24 cellular contexts compared by ENCODE assay signal in genomic region chr20:35838213-35838612, GRCh38.
"Had no signal": no experiment of that assay in that cellular context is flagged by ENCODE, and none has a peak within 500 bp of the region (broad histone marks: within the 10 kb centered on the region; RNA-seq: fewer than 3 reads in every experiment).

No MANE protein-coding gene starts in this region.

- H3K27me3 ChIP-seq: left lung, neutrophil, ovary, tibial artery had no signal

- H3K27ac ChIP-seq: left lung, ovary, prostate gland, tibial artery had no signal

- H3K4me1 ChIP-seq: left lung, prostate gland, tibial artery had no signal

- ATAC-seq: activated CD4-positive, alpha-beta T cell treated with anti-CD3 and anti-CD28 coated beads for 36 hours; activated T-cell treated with anti-CD3 and anti-CD28 coated beads, Interleukin-2, amount 50 U/mL, for 4 hours; esophagus mucosa; left lung; naive thymus-derived CD8-positive, alpha-beta T cell; stimulated activated naive CD8-positive, alpha-beta T cell treated with anti-CD3 and anti-CD28 coated beads, Interleukin-15, Interleukin-2, amounts not matched to agents 100 U/mL and 50 U/mL, for 24 hours had no signal

- H3K27ac Mint-ChIP-seq: activated CD4-positive, alpha-beta T cell treated with anti-CD3 and anti-CD28 coated beads for 36 hours; activated naive CD4-positive, alpha-beta T cell treated with anti-CD3 and anti-CD28 coated beads, Interleukin-2, amount 10 ng/mL, durations not matched to agents 7 days and 5 days had no signal

- H3K36me3 ChIP-seq: ovary, prostate gland had no signal

- H3K4me3 Mint-ChIP-seq: activated B cell treated with CpG ODN at 0.5 μM for 24 hours; activated CD4-positive, alpha-beta T cell treated with anti-CD3 and anti-CD28 coated beads for 36 hours; activated naive CD4-positive, alpha-beta T cell treated with anti-CD3 and anti-CD28 coated beads, Interleukin-2, amount 10 ng/mL, durations not matched to agents 7 days and 5 days; activated T-cell treated with anti-CD3 and anti-CD28 coated beads, Interleukin-2, amount 50 U/mL, for 4 hours; naive thymus-derived CD8-positive, alpha-beta T cell had no signal

- DNase-seq: activated B cell treated with CpG ODN at 0.5 μM for 24 hours; activated CD4-positive, alpha-beta T cell treated with anti-CD3 and anti-CD28 coated beads for 36 hours; activated CD4-positive, alpha-beta T cell treated with anti-CD3 and anti-CD28 coated beads, Interleukin-2, amount 50 U/mL, for 4 hours; activated CD8-positive, alpha-beta memory T cell treated with anti-CD3 and anti-CD28 coated beads for 24 hours; activated CD8-positive, alpha-beta memory T cell treated with anti-CD3 and anti-CD28 coated beads, Interleukin-2, amount 50 U/mL, for 4 hours; activated naive CD4-positive, alpha-beta T cell treated with anti-CD3 and anti-CD28 coated beads, Interleukin-2, amount 10 ng/mL, durations not matched to agents 7 days and 5 days; activated T-cell treated with anti-CD3 and anti-CD28 coated beads, Interleukin-2, amount 50 U/mL, for 4 hours; amygdala; cortex of kidney; head of caudate nucleus; hypothalamus; kidney; left lung; naive thymus-derived CD8-positive, alpha-beta T cell; ovary; right cardiac atrium; stimulated activated CD4-positive, alpha-beta T cell treated with anti-CD3 and anti-CD28 coated beads, Interleukin-12 subunit alpha, Interleukin-12 subunit beta, amount 100 ng/mL, for 4 hours; stimulated activated CD4-positive, alpha-beta T cell treated with anti-CD3 and anti-CD28 coated beads, Interleukin-4, amount 100 ng/mL, for 4 hours; stimulated activated naive CD8-positive, alpha-beta T cell treated with anti-CD3 and anti-CD28 coated beads, Interleukin-15, Interleukin-2, amounts not matched to agents 100 U/mL and 50 U/mL, for 24 hours; T1000; tibial artery had no signal

- H3K27me3 Mint-ChIP-seq: activated B cell treated with CpG ODN at 0.5 μM for 24 hours; activated CD4-positive, alpha-beta T cell treated with anti-CD3 and anti-CD28 coated beads for 36 hours; activated naive CD4-positive, alpha-beta T cell treated with anti-CD3 and anti-CD28 coated beads, Interleukin-2, amount 10 ng/mL, durations not matched to agents 7 days and 5 days; naive thymus-derived CD8-positive, alpha-beta T cell had no signal

- H3K4me3 ChIP-seq: left lung, ovary, prostate gland, tibial artery had no signal

- H3K9me3 ChIP-seq: neutrophil, prostate gland, tibial artery had no signal
